In genomic region chr20:49801882-49802281, GRCh38 we compare ENCODE assay signal across 2 cellular contexts.
A peak's percentile ranks its signal among the peaks of the same experiment; 100 is the strongest.
TF ChIP-seq lines count a peak whose summit lies in the region.

No MANE protein-coding gene starts in this region.

TF ChIP-seq in HepG2, 621 proteins besides CTCF, POLR2A, EP300 and RAD21:
- TF ChIP-seq ZNF121 (CRISPR knock-in tag; IDR thresholded peaks at IDR 0.05) (0 out of 2 replicates have a peak, but pooled peaks have one; percentile 30), ZNF256 (CRISPR knock-in tag; conservative IDR thresholded peaks at IDR 0.05) (no peak), TMF1 (CRISPR knock-in tag; IDR thresholded peaks at IDR 0.05; ENCODE audit: low read depth) (no peak), STAG1 (CRISPR knock-in tag; IDR thresholded peaks at IDR 0.05) (peak; percentile 23; the same call in 1 of the 2 replicates), ARNTL (CRISPR knock-in tag; IDR thresholded peaks at IDR 0.05) (no peak), ZNF446 (CRISPR knock-in tag; IDR thresholded peaks at IDR 0.05) (no peak), ZNF790 (CRISPR knock-in tag; IDR thresholded peaks at IDR 0.05; ENCODE audit: borderline replicate concordance) (no peak), ZFX (CRISPR knock-in tag; IDR thresholded peaks at IDR 0.05; ENCODE audit: low read depth) (0 out of 2 replicates have a peak, but pooled peaks have one; percentile 18)
- TF ChIP-seq, protein P1, sequence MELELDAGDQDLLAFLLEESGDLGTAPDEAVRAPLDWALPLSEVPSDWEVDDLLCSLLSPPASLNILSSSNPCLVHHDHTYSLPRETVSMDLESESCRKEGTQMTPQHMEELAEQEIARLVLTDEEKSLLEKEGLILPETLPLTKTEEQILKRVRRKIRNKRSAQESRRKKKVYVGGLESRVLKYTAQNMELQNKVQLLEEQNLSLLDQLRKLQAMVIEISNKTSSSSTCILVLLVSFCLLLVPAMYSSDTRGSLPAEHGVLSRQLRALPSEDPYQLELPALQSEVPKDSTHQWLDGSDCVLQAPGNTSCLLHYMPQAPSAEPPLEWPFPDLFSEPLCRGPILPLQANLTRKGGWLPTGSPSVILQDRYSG (CRISPR knock-in tag; IDR thresholded peaks at IDR 0.05): no peak
- TF ChIP-seq, protein P2, sequence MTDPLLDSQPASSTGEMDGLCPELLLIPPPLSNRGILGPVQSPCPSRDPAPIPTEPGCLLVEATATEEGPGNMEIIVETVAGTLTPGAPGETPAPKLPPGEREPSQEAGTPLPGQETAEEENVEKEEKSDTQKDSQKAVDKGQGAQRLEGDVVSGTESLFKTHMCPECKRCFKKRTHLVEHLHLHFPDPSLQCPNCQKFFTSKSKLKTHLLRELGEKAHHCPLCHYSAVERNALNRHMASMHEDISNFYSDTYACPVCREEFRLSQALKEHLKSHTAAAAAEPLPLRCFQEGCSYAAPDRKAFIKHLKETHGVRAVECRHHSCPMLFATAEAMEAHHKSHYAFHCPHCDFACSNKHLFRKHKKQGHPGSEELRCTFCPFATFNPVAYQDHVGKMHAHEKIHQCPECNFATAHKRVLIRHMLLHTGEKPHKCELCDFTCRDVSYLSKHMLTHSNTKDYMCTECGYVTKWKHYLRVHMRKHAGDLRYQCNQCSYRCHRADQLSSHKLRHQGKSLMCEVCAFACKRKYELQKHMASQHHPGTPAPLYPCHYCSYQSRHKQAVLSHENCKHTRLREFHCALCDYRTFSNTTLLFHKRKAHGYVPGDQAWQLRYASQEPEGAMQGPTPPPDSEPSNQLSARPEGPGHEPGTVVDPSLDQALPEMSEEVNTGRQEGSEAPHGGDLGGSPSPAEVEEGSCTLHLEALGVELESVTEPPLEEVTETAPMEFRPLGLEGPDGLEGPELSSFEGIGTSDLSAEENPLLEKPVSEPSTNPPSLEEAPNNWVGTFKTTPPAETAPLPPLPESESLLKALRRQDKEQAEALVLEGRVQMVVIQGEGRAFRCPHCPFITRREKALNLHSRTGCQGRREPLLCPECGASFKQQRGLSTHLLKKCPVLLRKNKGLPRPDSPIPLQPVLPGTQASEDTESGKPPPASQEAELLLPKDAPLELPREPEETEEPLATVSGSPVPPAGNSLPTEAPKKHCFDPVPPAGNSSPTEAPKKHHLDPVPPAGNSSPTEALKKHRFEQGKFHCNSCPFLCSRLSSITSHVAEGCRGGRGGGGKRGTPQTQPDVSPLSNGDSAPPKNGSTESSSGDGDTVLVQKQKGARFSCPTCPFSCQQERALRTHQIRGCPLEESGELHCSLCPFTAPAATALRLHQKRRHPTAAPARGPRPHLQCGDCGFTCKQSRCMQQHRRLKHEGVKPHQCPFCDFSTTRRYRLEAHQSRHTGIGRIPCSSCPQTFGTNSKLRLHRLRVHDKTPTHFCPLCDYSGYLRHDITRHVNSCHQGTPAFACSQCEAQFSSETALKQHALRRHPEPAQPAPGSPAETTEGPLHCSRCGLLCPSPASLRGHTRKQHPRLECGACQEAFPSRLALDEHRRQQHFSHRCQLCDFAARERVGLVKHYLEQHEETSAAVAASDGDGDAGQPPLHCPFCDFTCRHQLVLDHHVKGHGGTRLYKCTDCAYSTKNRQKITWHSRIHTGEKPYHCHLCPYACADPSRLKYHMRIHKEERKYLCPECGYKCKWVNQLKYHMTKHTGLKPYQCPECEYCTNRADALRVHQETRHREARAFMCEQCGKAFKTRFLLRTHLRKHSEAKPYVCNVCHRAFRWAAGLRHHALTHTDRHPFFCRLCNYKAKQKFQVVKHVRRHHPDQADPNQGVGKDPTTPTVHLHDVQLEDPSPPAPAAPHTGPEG (CRISPR knock-in tag; IDR thresholded peaks at IDR 0.05): no peak
- TF ChIP-seq, protein P3, sequence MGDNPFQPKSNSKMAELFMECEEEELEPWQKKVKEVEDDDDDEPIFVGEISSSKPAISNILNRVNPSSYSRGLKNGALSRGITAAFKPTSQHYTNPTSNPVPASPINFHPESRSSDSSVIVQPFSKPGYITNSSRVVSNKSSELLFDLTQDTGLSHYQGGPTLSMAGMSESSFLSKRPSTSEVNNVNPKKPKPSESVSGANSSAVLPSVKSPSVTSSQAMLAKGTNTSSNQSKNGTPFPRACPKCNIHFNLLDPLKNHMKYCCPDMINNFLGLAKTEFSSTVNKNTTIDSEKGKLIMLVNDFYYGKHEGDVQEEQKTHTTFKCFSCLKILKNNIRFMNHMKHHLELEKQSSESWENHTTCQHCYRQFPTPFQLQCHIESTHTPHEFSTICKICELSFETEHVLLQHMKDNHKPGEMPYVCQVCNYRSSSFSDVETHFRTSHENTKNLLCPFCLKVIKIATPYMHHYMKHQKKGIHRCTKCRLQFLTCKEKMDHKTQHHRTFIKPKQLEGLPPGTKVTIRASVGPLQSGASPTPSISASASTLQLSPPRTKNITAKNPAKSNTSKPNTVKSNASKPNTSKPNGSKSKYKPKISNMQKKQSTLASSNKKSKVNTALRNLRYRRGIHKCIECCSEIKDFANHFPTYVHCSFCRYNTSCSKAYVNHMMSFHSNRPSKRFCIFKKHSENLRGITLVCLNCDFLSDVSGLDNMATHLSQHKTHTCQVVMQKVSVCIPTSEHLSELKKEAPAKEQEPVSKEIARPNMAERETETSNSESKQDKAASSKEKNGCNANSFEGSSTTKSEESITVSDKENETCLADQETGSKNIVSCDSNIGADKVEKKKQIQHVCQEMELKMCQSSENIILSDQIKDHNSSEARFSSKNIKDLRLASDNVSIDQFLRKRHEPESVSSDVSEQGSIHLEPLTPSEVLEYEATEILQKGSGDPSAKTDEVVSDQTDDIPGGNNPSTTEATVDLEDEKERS (CRISPR knock-in tag; IDR thresholded peaks at IDR 0.05): no peak

TF ChIP-seq in GM12878, 131 proteins besides CTCF, POLR2A, EP300 and RAD21:
- TF ChIP-seq, protein P4, sequence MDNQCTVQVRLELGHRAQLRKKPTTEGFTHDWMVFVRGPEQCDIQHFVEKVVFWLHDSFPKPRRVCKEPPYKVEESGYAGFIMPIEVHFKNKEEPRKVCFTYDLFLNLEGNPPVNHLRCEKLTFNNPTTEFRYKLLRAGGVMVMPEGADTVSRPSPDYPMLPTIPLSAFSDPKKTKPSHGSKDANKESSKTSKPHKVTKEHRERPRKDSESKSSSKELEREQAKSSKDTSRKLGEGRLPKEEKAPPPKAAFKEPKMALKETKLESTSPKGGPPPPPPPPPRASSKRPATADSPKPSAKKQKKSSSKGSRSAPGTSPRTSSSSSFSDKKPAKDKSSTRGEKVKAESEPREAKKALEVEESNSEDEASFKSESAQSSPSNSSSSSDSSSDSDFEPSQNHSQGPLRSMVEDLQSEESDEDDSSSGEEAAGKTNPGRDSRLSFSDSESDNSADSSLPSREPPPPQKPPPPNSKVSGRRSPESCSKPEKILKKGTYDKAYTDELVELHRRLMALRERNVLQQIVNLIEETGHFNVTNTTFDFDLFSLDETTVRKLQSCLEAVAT (IDR thresholded peaks at IDR 0.05): no peak
- TF ChIP-seq SP1 (IDR thresholded peaks at IDR 0.05; ENCODE audit: low read depth, low read length): no peak
